In the genomic region with DNA sequence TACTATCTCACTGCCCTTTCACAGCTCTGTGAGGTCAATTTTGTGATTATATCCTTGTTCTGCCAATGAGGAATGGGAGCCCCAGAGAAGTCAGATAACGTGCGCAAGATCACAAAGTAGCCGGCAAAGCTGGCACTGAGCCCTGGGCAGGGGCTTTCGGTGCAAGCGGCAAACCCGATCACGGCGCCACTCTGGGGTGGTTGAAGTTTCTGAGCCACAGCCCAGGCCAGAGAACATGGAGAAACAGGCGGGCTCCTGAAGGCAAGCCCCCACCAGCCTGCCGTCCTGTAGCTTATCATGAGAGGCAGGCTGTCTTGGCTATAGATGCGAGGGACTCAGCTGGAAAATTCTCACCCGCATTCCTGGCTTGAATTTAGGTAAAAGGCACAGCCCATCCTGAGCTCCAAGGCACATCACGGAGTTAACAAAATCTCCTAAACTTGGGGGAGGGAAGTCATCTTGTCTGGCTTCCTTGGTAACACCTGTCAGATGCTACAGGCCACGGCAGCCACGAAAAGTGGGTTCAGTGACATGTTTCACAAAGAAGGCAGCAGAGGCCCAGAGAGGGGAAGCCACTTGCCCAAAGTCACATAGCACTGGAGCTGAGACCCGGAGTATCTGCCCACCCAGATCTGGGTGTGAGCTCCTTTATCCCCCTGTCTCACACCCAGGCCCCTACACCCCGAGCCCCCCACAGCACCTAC, we compare ENCODE assay signal across 37 cellular contexts. TPM values are rescaled to one million over a fixed set of nuclear protein-coding genes. Genes with fewer than 3 reads are reported as not detected.
"Had no signal": no experiment of that assay in that cellular context is flagged by ENCODE, and none has a peak within 500 bp of the region (broad histone marks: within the 10 kb centered on the region; RNA-seq: fewer than 3 reads in every experiment).

No MANE protein-coding gene starts in this region.

- H3K4me1 Mint-ChIP-seq: activated CD4-positive, alpha-beta T cell treated with anti-CD3 and anti-CD28 coated beads for 36 hours had no signal

- H3K9me3 ChIP-seq: ascending aorta, breast epithelium, colonic mucosa, esophagus squamous epithelium, gastroesophageal sphincter had no signal

- H3K4me3 Mint-ChIP-seq: activated CD4-positive, alpha-beta memory T cell treated with anti-CD3 and anti-CD28 coated beads for 36 hours; activated CD4-positive, alpha-beta T cell treated with anti-CD3 and anti-CD28 coated beads for 36 hours; activated CD4-positive, alpha-beta T cell treated with anti-CD3 and anti-CD28 coated beads, Interleukin-2, amount 10 ng/mL, durations not matched to agents 24 days and 14 days; activated CD8-positive, alpha-beta memory T cell treated with anti-CD3 and anti-CD28 coated beads, Interleukin-2, amount 10 ng/mL, durations not matched to agents 7 days and 5 days; activated CD8-positive, alpha-beta T cell treated with anti-CD3 and anti-CD28 coated beads, Interleukin-2, amount 10 ng/mL, durations not matched to agents 7 days and 5 days; activated naive CD4-positive, alpha-beta T cell treated with anti-CD3 and anti-CD28 coated beads, Interleukin-2, amount 10 ng/mL, durations not matched to agents 7 days and 5 days; activated naive CD8-positive, alpha-beta T cell treated with anti-CD3 and anti-CD28 coated beads, Interleukin-2, amount 10 ng/mL, durations not matched to agents 7 days and 5 days; activated T-helper 1 cell treated with anti-CD3 and anti-CD28 coated beads, Interleukin-12 subunit alpha, Interleukin-12 subunit beta, Interleukin-2, Interleukin-4 antibody, amounts not matched to agents 30 ng/mL and 10 ng/mL and 1 ng/mL, durations not matched to agents 14 hours and 24 hours and 36 hours; brain had no signal

- H3K36me3 ChIP-seq: ascending aorta, breast epithelium, cardiac muscle cell, colonic mucosa, esophagus squamous epithelium, gastroesophageal sphincter had no signal

- DNase-seq: activated CD4-positive, alpha-beta T cell treated with anti-CD3 and anti-CD28 coated beads, Interleukin-2, amount 10 ng/mL, durations not matched to agents 24 days and 14 days; activated CD4-positive, CD25-positive, alpha-beta regulatory T cell; activated CD4-positive, CD25-positive, alpha-beta regulatory T cell treated with anti-CD3 and anti-CD28 coated beads, Interleukin-2, amount 50 U/mL, for 72 hours; activated CD8-positive, alpha-beta memory T cell treated with anti-CD3 and anti-CD28 coated beads, Interleukin-2, amount 10 ng/mL, durations not matched to agents 7 days and 5 days; activated CD8-positive, alpha-beta memory T cell treated with anti-CD3 and anti-CD28 coated beads, Interleukin-2, amount 50 U/mL, for 4 hours; activated CD8-positive, alpha-beta T cell treated with anti-CD3 and anti-CD28 coated beads, Interleukin-2, amount 10 ng/mL, durations not matched to agents 7 days and 5 days; activated gamma-delta T cell; activated naive CD4-positive, alpha-beta T cell; activated T-cell treated with anti-CD3 and anti-CD28 coated beads, Interleukin-2, amount 50 U/mL, for 1 hour; activated T-cell treated with anti-CD3 and anti-CD28 coated beads, Interleukin-2, amount 50 U/mL, for 48 hours; central memory CD4-positive, alpha-beta T cell; cerebellar nuclear complex; colonic mucosa; effector CD8-positive, alpha-beta T cell; esophagus squamous epithelium; foreskin melanocyte; head of caudate nucleus had no signal

- H3K4me3 ChIP-seq: ascending aorta, breast epithelium, cardiac muscle cell, colonic mucosa, esophagus squamous epithelium, gastroesophageal sphincter had no signal

- H3K27ac ChIP-seq: ascending aorta, breast epithelium, cardiac muscle cell, colonic mucosa, epithelial cell of prostate, esophagus squamous epithelium, gastroesophageal sphincter had no signal

- ATAC-seq: activated CD4-positive, alpha-beta T cell treated with anti-CD3 and anti-CD28 coated beads for 36 hours; activated CD8-positive, alpha-beta memory T cell treated with anti-CD3 and anti-CD28 coated beads, Interleukin-2, amount 10 ng/mL, durations not matched to agents 7 days and 5 days; activated CD8-positive, alpha-beta T cell treated with anti-CD3 and anti-CD28 coated beads, Interleukin-2, amount 10 ng/mL, durations not matched to agents 7 days and 5 days; activated naive CD4-positive, alpha-beta T cell treated with anti-CD3 and anti-CD28 coated beads, Interleukin-2, amount 50 U/mL, for 72 hours; gastroesophageal sphincter had no signal

- H3K27ac Mint-ChIP-seq: activated CD4-positive, alpha-beta memory T cell treated with anti-CD3 and anti-CD28 coated beads for 36 hours; activated CD4-positive, alpha-beta T cell treated with anti-CD3 and anti-CD28 coated beads for 36 hours; activated CD4-positive, alpha-beta T cell treated with anti-CD3 and anti-CD28 coated beads, Interleukin-2, amount 10 ng/mL, durations not matched to agents 24 days and 14 days; activated CD8-positive, alpha-beta memory T cell treated with anti-CD3 and anti-CD28 coated beads, Interleukin-2, amount 10 ng/mL, durations not matched to agents 7 days and 5 days; activated CD8-positive, alpha-beta T cell treated with anti-CD3 and anti-CD28 coated beads, Interleukin-2, amount 10 ng/mL, durations not matched to agents 7 days and 5 days; activated naive CD4-positive, alpha-beta T cell treated with anti-CD3 and anti-CD28 coated beads, Interleukin-2, amount 10 ng/mL, durations not matched to agents 7 days and 5 days; activated naive CD4-positive, alpha-beta T cell treated with anti-CD3 and anti-CD28 coated beads, Interleukin-2, amount 50 U/mL, for 72 hours; activated naive CD8-positive, alpha-beta T cell treated with anti-CD3 and anti-CD28 coated beads, Interleukin-2, amount 10 ng/mL, durations not matched to agents 7 days and 5 days; activated T-helper 1 cell treated with anti-CD3 and anti-CD28 coated beads, Interleukin-12 subunit alpha, Interleukin-12 subunit beta, Interleukin-2, Interleukin-4 antibody, amounts not matched to agents 30 ng/mL and 10 ng/mL and 1 ng/mL, durations not matched to agents 14 hours and 24 hours and 36 hours; brain had no signal

- FAIRE-seq: endometrium, endothelial cell of umbilical vein had no signal

- H3K9me3 Mint-ChIP-seq: activated CD4-positive, alpha-beta memory T cell treated with anti-CD3 and anti-CD28 coated beads for 36 hours; activated CD4-positive, alpha-beta T cell treated with anti-CD3 and anti-CD28 coated beads, Interleukin-2, amount 10 ng/mL, durations not matched to agents 24 days and 14 days; activated naive CD4-positive, alpha-beta T cell treated with anti-CD3 and anti-CD28 coated beads, Interleukin-2, amount 10 ng/mL, durations not matched to agents 7 days and 5 days; activated naive CD4-positive, alpha-beta T cell treated with anti-CD3 and anti-CD28 coated beads, Interleukin-2, amount 50 U/mL, for 72 hours; activated naive CD8-positive, alpha-beta T cell treated with anti-CD3 and anti-CD28 coated beads, Interleukin-2, amount 10 ng/mL, durations not matched to agents 7 days and 5 days; activated T-helper 1 cell treated with anti-CD3 and anti-CD28 coated beads, Interleukin-12 subunit alpha, Interleukin-12 subunit beta, Interleukin-2, Interleukin-4 antibody, amounts not matched to agents 30 ng/mL and 10 ng/mL and 1 ng/mL, durations not matched to agents 14 hours and 24 hours and 36 hours; brain had no signal

- H3K4me1 ChIP-seq: breast epithelium, colonic mucosa had no signal

- H3K27me3 ChIP-seq: cardiac muscle cell had no signal

- H3K36me3 Mint-ChIP-seq: activated CD4-positive, alpha-beta memory T cell treated with anti-CD3 and anti-CD28 coated beads for 36 hours; activated CD8-positive, alpha-beta memory T cell treated with anti-CD3 and anti-CD28 coated beads, Interleukin-2, amount 10 ng/mL, durations not matched to agents 7 days and 5 days; activated naive CD4-positive, alpha-beta T cell treated with anti-CD3 and anti-CD28 coated beads, Interleukin-2, amount 10 ng/mL, durations not matched to agents 7 days and 5 days; activated naive CD4-positive, alpha-beta T cell treated with anti-CD3 and anti-CD28 coated beads, Interleukin-2, amount 50 U/mL, for 72 hours; activated naive CD8-positive, alpha-beta T cell treated with anti-CD3 and anti-CD28 coated beads, Interleukin-2, amount 10 ng/mL, durations not matched to agents 7 days and 5 days; brain had no signal

RNA-seq across cellular contexts. Expression of gene TNNT1, which starts 12.5 kb away (rescaled TPM):
- total RNA-seq: activated CD4-positive, alpha-beta memory T cell treated with anti-CD3 and anti-CD28 coated beads for 36 hours; activated CD8-positive, alpha-beta memory T cell treated with anti-CD3 and anti-CD28 coated beads for 36 hours; activated CD8-positive, alpha-beta T cell treated with anti-CD3 and anti-CD28 coated beads, Interleukin-2, amount 10 ng/mL, durations not matched to agents 7 days and 5 days; activated naive CD8-positive, alpha-beta T cell treated with anti-CD3 and anti-CD28 coated beads, Interleukin-2, amount 10 ng/mL, durations not matched to agents 7 days and 5 days; activated T-helper 1 cell treated with anti-CD3 and anti-CD28 coated beads, Interleukin-12 subunit alpha, Interleukin-12 subunit beta, Interleukin-2, Interleukin-4 antibody, amounts not matched to agents 30 ng/mL and 10 ng/mL and 1 ng/mL, durations not matched to agents 14 hours and 24 hours and 36 hours; ascending aorta; glomerular endothelial cell; T-helper 1 cell treated with Interleukin-12 subunit alpha and Interleukin-12 subunit beta and Interleukin-4 antibody, amounts not matched to agents 30 ng/mL and 1 ng/mL, for 36 hours had no signal

RNA-seq across cellular contexts. Expression of gene TNNI3, which starts 21.0 kb away (rescaled TPM):
- total RNA-seq: activated CD4-positive, alpha-beta memory T cell treated with anti-CD3 and anti-CD28 coated beads for 36 hours; activated CD4-positive, alpha-beta T cell treated with anti-CD3 and anti-CD28 coated beads, Interleukin-2, amount 10 ng/mL, durations not matched to agents 24 days and 14 days; activated CD8-positive, alpha-beta memory T cell treated with anti-CD3 and anti-CD28 coated beads for 36 hours; activated CD8-positive, alpha-beta memory T cell treated with anti-CD3 and anti-CD28 coated beads, Interleukin-2, amount 10 ng/mL, durations not matched to agents 7 days and 5 days; activated CD8-positive, alpha-beta T cell treated with anti-CD3 and anti-CD28 coated beads, Interleukin-2, amount 10 ng/mL, durations not matched to agents 7 days and 5 days; activated naive CD4-positive, alpha-beta T cell treated with anti-CD3 and anti-CD28 coated beads, Interleukin-2, amount 50 U/mL, for 72 hours; activated naive CD8-positive, alpha-beta T cell treated with anti-CD3 and anti-CD28 coated beads, Interleukin-2, amount 10 ng/mL, durations not matched to agents 7 days and 5 days; activated T-helper 1 cell treated with anti-CD3 and anti-CD28 coated beads, Interleukin-12 subunit alpha, Interleukin-12 subunit beta, Interleukin-2, Interleukin-4 antibody, amounts not matched to agents 30 ng/mL and 10 ng/mL and 1 ng/mL, durations not matched to agents 14 hours and 24 hours and 36 hours; ascending aorta; dermis microvascular lymphatic vessel endothelial cell; endothelial cell of umbilical vein; esophagus squamous epithelium; fibroblast of lung; fibroblast of villous mesenchyme; gastroesophageal sphincter; glomerular endothelial cell; T-helper 1 cell treated with Interleukin-12 subunit alpha and Interleukin-12 subunit beta and Interleukin-4 antibody, amounts not matched to agents 30 ng/mL and 1 ng/mL, for 36 hours had no signal
- polyA plus RNA-seq: endothelial cell of umbilical vein, fibroblast of lung had no signal

RNA-seq across cellular contexts. Expression of gene DNAAF3, which starts 29.9 kb away (rescaled TPM):
- total RNA-seq: activated CD4-positive, alpha-beta memory T cell treated with anti-CD3 and anti-CD28 coated beads for 36 hours; activated CD4-positive, alpha-beta T cell treated with anti-CD3 and anti-CD28 coated beads, Interleukin-2, amount 10 ng/mL, durations not matched to agents 24 days and 14 days; activated CD8-positive, alpha-beta memory T cell treated with anti-CD3 and anti-CD28 coated beads for 36 hours; ascending aorta; fibroblast of villous mesenchyme; T-helper 1 cell treated with Interleukin-12 subunit alpha and Interleukin-12 subunit beta and Interleukin-4 antibody, amounts not matched to agents 30 ng/mL and 1 ng/mL, for 36 hours had no signal

RNA-seq across cellular contexts. Expression of gene SYT5, which starts 43.5 kb away (rescaled TPM):
- total RNA-seq: activated CD4-positive, alpha-beta T cell treated with anti-CD3 and anti-CD28 coated beads, Interleukin-2, amount 10 ng/mL, durations not matched to agents 24 days and 14 days; activated CD8-positive, alpha-beta memory T cell treated with anti-CD3 and anti-CD28 coated beads for 36 hours; activated CD8-positive, alpha-beta memory T cell treated with anti-CD3 and anti-CD28 coated beads, Interleukin-2, amount 10 ng/mL, durations not matched to agents 7 days and 5 days; activated naive CD4-positive, alpha-beta T cell treated with anti-CD3 and anti-CD28 coated beads, Interleukin-2, amount 50 U/mL, for 72 hours; activated T-helper 1 cell treated with anti-CD3 and anti-CD28 coated beads, Interleukin-12 subunit alpha, Interleukin-12 subunit beta, Interleukin-2, Interleukin-4 antibody, amounts not matched to agents 30 ng/mL and 10 ng/mL and 1 ng/mL, durations not matched to agents 14 hours and 24 hours and 36 hours; ascending aorta; T-helper 1 cell treated with Interleukin-12 subunit alpha and Interleukin-12 subunit beta and Interleukin-4 antibody, amounts not matched to agents 30 ng/mL and 1 ng/mL, for 36 hours had no signal
- polyA plus RNA-seq: cardiac muscle cell, endothelial cell of umbilical vein had no signal
